10 cellular contexts compared by ENCODE assay signal in genomic region chr9:109331353-109331752, GRCh38. TPM values are rescaled to one million over a fixed set of nuclear protein-coding genes. Genes with fewer than 3 reads are reported as not detected.
DNase-seq lines count a peak whose midpoint lies in the region; ATAC-seq, FAIRE-seq and TF ChIP-seq lines count a peak whose summit lies in the region.
"Had no signal": no experiment of that assay in that cellular context is flagged by ENCODE, and none has a peak within 500 bp of the region (broad histone marks: within the 10 kb centered on the region; RNA-seq: fewer than 3 reads in every experiment).

No MANE protein-coding gene starts in this region.

- FAIRE-seq in HepG2 (lab: Jason Lieb, UNC) = no peak

- TF ChIP-seq CTCF in HepG2 (CRISPR knock-in tag; IDR thresholded peaks at IDR 0.05) (no peak), transverse colon (IDR thresholded peaks at IDR 0.05) (no peak), endodermal cell (conservative IDR thresholded peaks at IDR 0.05) (no peak)
- no peak for TF ChIP-seq CTCF in CD8-positive, alpha-beta T cell (IDR thresholded peaks at IDR 0.05)

- H3K27ac Mint-ChIP-seq in activated CD8-positive, alpha-beta T cell treated with anti-CD3 and anti-CD28 coated beads, Interleukin-2, amount 10 ng/mL, durations not matched to agents 7 days and 5 days = no peak overlapping the region
- no peak overlapping the region for H3K27ac Mint-ChIP-seq in endodermal cell
- H3K27ac Mint-ChIP-seq in CD8-positive, alpha-beta T cell = no peak overlapping the region
- H3K27ac Mint-ChIP-seq: activated naive CD8-positive, alpha-beta T cell treated with anti-CD3 and anti-CD28 coated beads, Interleukin-2, amount 10 ng/mL, durations not matched to agents 7 days and 5 days had no signal

- peaks cover 66% of the 10 kb centered on the region for H3K4me1 ChIP-seq in HepG2 (ENCODE audit: insufficient read depth, low read length)
- H3K4me1 ChIP-seq in transverse colon = peaks cover 0 to 26% (median 10%) of the 10 kb centered on the region in 4 donors
- no peaks in the 10 kb centered on the region for H3K4me1 ChIP-seq in endodermal cell (ENCODE audit: control insufficient read depth, insufficient read depth, low read length)
- H3K4me1 ChIP-seq in CD8-positive, alpha-beta T cell (ENCODE audit: insufficient read depth, low read length) = no peaks in the 10 kb centered on the region
- H3K4me1 ChIP-seq: neural progenitor cell had no signal

- no peak overlapping the region for H3K4me3 Mint-ChIP-seq in activated CD8-positive, alpha-beta T cell treated with anti-CD3 and anti-CD28 coated beads, Interleukin-2, amount 10 ng/mL, durations not matched to agents 7 days and 5 days
- H3K4me3 Mint-ChIP-seq in endodermal cell = no peak overlapping the region
- H3K4me3 Mint-ChIP-seq in CD8-positive, alpha-beta T cell = no peak overlapping the region
- H3K4me3 Mint-ChIP-seq: activated naive CD8-positive, alpha-beta T cell treated with anti-CD3 and anti-CD28 coated beads, Interleukin-2, amount 10 ng/mL, durations not matched to agents 7 days and 5 days had no signal

- CTCF ChIA-PET in HepG2 (lab: Yijun Ruan, JAX; ENCODE audit: low intra/inter-chr PET ratio, low total read pairs) = no interaction called here
- CTCF ChIA-PET in activated CD8-positive, alpha-beta T cell treated with anti-CD3 and anti-CD28 coated beads, Interleukin-2, amount 10 ng/mL, durations not matched to agents 7 days and 5 days (lab: Charles Lee) = interaction anchor here (0.7 kb wide), 1 partner anchor 364 kb away, joined by 3 read pairs; no protein-coding TSS in a partner anchor
- CTCF ChIA-PET in CD8-positive, alpha-beta T cell (lab: Charles Lee) = no interaction called here

- no peak for TF ChIP-seq RAD21 in HepG2 (CRISPR knock-in tag; IDR thresholded peaks at IDR 0.05)

- H3K27ac ChIP-seq in HepG2 (ENCODE audit: extremely low read length, insufficient read depth, low read length) = no peak overlapping the region
- H3K27ac ChIP-seq in transverse colon = peak overlapping the region in 3 of 4 donors; percentile 33 to 56 (median 38)
- H3K27ac ChIP-seq in endodermal cell (ENCODE audit: low read depth, low read length) = no peak overlapping the region
- H3K27ac ChIP-seq in CD8-positive, alpha-beta T cell (ENCODE audit: low read depth, low read length) = no peak overlapping the region
- H3K27ac ChIP-seq: neural progenitor cell had no signal

- H3K9ac ChIP-seq in HepG2 (ENCODE audit: insufficient read depth, low read depth, low read length) = no peak overlapping the region
- no peak overlapping the region for H3K9ac ChIP-seq in endodermal cell (ENCODE audit: extremely low read depth, low read length, poor library complexity, severe bottlenecking)
- H3K9ac ChIP-seq: neural progenitor cell had no signal

- H3K9me3 ChIP-seq in HepG2 (ENCODE audit: low read length) = no peaks in the 10 kb centered on the region
- H3K9me3 ChIP-seq in transverse colon = no peaks in the 10 kb centered on the region
- no peaks in the 10 kb centered on the region for H3K9me3 ChIP-seq in endodermal cell (ENCODE audit: control insufficient read depth, low read length)
- no peaks in the 10 kb centered on the region for H3K9me3 ChIP-seq in CD8-positive, alpha-beta T cell (ENCODE audit: low read length)

- H3K9me3 Mint-ChIP-seq in activated CD8-positive, alpha-beta T cell treated with anti-CD3 and anti-CD28 coated beads, Interleukin-2, amount 10 ng/mL, durations not matched to agents 7 days and 5 days (ENCODE audit: insufficient read depth) = no peaks in the 10 kb centered on the region
- no peaks in the 10 kb centered on the region for H3K9me3 Mint-ChIP-seq in endodermal cell
- no peaks in the 10 kb centered on the region for H3K9me3 Mint-ChIP-seq in CD8-positive, alpha-beta T cell
- H3K9me3 Mint-ChIP-seq: activated naive CD8-positive, alpha-beta T cell treated with anti-CD3 and anti-CD28 coated beads, Interleukin-2, amount 10 ng/mL, durations not matched to agents 7 days and 5 days; neural progenitor cell had no signal

- H3K36me3 ChIP-seq in HepG2 (replicated peaks in 1 of 2; ENCODE audit: control insufficient read depth in 1 of 2, insufficient read depth in 2 of 2, low read length in 2 of 2) (no peaks in the 10 kb centered on the region), transverse colon (no peaks in the 10 kb centered on the region), endodermal cell (ENCODE audit: control insufficient read depth, insufficient read depth, low read length) (no peaks in the 10 kb centered on the region)
- H3K36me3 ChIP-seq in CD8-positive, alpha-beta T cell (ENCODE audit: insufficient read depth, low read length) = no peaks in the 10 kb centered on the region
- H3K36me3 ChIP-seq: neural progenitor cell had no signal

- peak; percentile 67 for DNase-seq in NCI-H2196 (lab: John Stamatoyannopoulos, UW; ENCODE audit: unreplicated experiment)
- DNase-seq in epidermal melanocyte (ENCODE audit: insufficient read length, low spot score) = peak; percentile 35
- no peak for DNase-seq in HepG2 (ENCODE audit: low spot score)
- DNase-seq in transverse colon = peak; percentile 87
- DNase-seq in activated CD8-positive, alpha-beta T cell treated with anti-CD3 and anti-CD28 coated beads, Interleukin-2, amount 10 ng/mL, durations not matched to agents 7 days and 5 days = no peak
- DNase-seq in endodermal cell = no peak
- no peak for DNase-seq in CD8-positive, alpha-beta T cell
- DNase-seq: activated CD4-positive, alpha-beta T cell treated with anti-CD3 and anti-CD28 coated beads for 4 hours; activated naive CD8-positive, alpha-beta T cell treated with anti-CD3 and anti-CD28 coated beads, Interleukin-2, amount 10 ng/mL, durations not matched to agents 7 days and 5 days had no signal

- no peaks in the 10 kb centered on the region for H3K79me2 ChIP-seq in HepG2 (ENCODE audit: insufficient read depth, low read length)

- peaks cover 12% of the 10 kb centered on the region for H3K27me3 Mint-ChIP-seq in activated CD8-positive, alpha-beta T cell treated with anti-CD3 and anti-CD28 coated beads, Interleukin-2, amount 10 ng/mL, durations not matched to agents 7 days and 5 days (ENCODE audit: low read depth)
- peaks cover 4% of the 10 kb centered on the region for H3K27me3 Mint-ChIP-seq in endodermal cell (ENCODE audit: insufficient read depth)
- peaks cover 12% of the 10 kb centered on the region for H3K27me3 Mint-ChIP-seq in CD8-positive, alpha-beta T cell (ENCODE audit: low read depth)

- BruUV-seq in HepG2 (replicated peaks; lab: Mats Ljungman, UMichigan) = no TSS peak

- H2AFZ ChIP-seq in HepG2 (ENCODE audit: low read length) = no peak overlapping the region
- H2AFZ ChIP-seq: neural progenitor cell had no signal

- no peak for TF ChIP-seq EP300 in HepG2 (IDR thresholded peaks at IDR 0.05; ENCODE audit: low read depth in 2 of 2, low read length in 2 of 2)
- no peak for TF ChIP-seq EP300 in HepG2 (CRISPR knock-in tag; IDR thresholded peaks at IDR 0.05; ENCODE audit: borderline replicate concordance)
- no peak for TF ChIP-seq EP300 in transverse colon (IDR thresholded peaks at IDR 0.05; ENCODE audit: low read depth)

- H3K4me1 Mint-ChIP-seq in activated CD8-positive, alpha-beta T cell treated with anti-CD3 and anti-CD28 coated beads, Interleukin-2, amount 10 ng/mL, durations not matched to agents 7 days and 5 days (ENCODE audit: low read depth) = no peaks in the 10 kb centered on the region
- H3K4me1 Mint-ChIP-seq in endodermal cell = no peaks in the 10 kb centered on the region
- H3K4me1 Mint-ChIP-seq in CD8-positive, alpha-beta T cell (ENCODE audit: low read depth) = no peaks in the 10 kb centered on the region
- H3K4me1 Mint-ChIP-seq: activated naive CD8-positive, alpha-beta T cell treated with anti-CD3 and anti-CD28 coated beads, Interleukin-2, amount 10 ng/mL, durations not matched to agents 7 days and 5 days had no signal

- WGBS in HepG2 (ENCODE audit: low lambda C conversion rate) = 3% methylated on average over 3 of the region's 5 CpGs
- WGBS in transverse colon (ENCODE audit: low coverage in 1 of 2), 2 donors = 43 to 52% methylated on average over 1 to 5 of the region's 5 CpGs
- WGBS in endodermal cell (ENCODE audit: insufficient coverage in 1 of 2, insufficient read length in 1 of 2), 2 experiments = 84 to 90% methylated on average over 2 to 5 of the region's 5 CpGs

- POLR2A ChIA-PET in HepG2 (lab: Yijun Ruan, JAX) = interaction anchor here (1.4 kb wide), 1 partner anchor 14 kb away, joined by 3 read pairs; no protein-coding TSS in a partner anchor
- POLR2A ChIA-PET in activated CD8-positive, alpha-beta T cell treated with anti-CD3 and anti-CD28 coated beads, Interleukin-2, amount 10 ng/mL, durations not matched to agents 7 days and 5 days (lab: Charles Lee) = no interaction called here
- POLR2A ChIA-PET in CD8-positive, alpha-beta T cell (lab: Charles Lee) = no interaction called here

- TF ChIP-seq POLR2A in HepG2 (IDR thresholded peaks at IDR 0.05; ENCODE audit: insufficient read depth in 1 of 2, low read depth in 2 of 2, low read length in 2 of 2) (no peak), transverse colon (IDR thresholded peaks at IDR 0.05) (no peak)

- H3K4me2 ChIP-seq in HepG2 (ENCODE audit: low read depth, low read length) = no peak overlapping the region
- H3K4me2 ChIP-seq: neural progenitor cell had no signal

- in situ Hi-C loops in HepG2 (cut with HindIII; ENCODE audit: extremely low pct_ligation_motif_present, low pct_unique_long_range_greater_than_20kb) (no loop called here), transverse colon (cut with MboI; ENCODE audit: low pct_ligation_motif_present in 1 of 4, low pct_unique_long_range_greater_than_20kb in 1 of 4, low sequenced_read_pairs in 3 of 4) (no loop called here)

- H4K20me1 ChIP-seq in HepG2 (ENCODE audit: insufficient read depth, low read length) = no peaks in the 10 kb centered on the region

- no peak overlapping the region for H3K4me3 ChIP-seq in HepG2 (replicated peaks in 1 of 3; ENCODE audit: insufficient read depth in 1 of 3, low read depth in 2 of 3, low read length in 3 of 3)
- H3K4me3 ChIP-seq in transverse colon = no peak overlapping the region
- no peak overlapping the region for H3K4me3 ChIP-seq in endodermal cell (ENCODE audit: low read length)
- no peak overlapping the region for H3K4me3 ChIP-seq in CD8-positive, alpha-beta T cell (ENCODE audit: low read depth, low read length)
- H3K4me3 ChIP-seq: neural progenitor cell had no signal

- H3K27me3 ChIP-seq in HepG2 (ENCODE audit: control insufficient read depth in 1 of 2, insufficient read depth in 2 of 2, low read length in 2 of 2) (peaks cover 0 to 3% of the 10 kb centered on the region in 2 experiments; a peak in 1 of 5 replicates), transverse colon (no peaks in the 10 kb centered on the region), endodermal cell (ENCODE audit: control insufficient read depth, insufficient read depth, low read length, poor library complexity, severe bottlenecking) (no peaks in the 10 kb centered on the region)
- no peaks in the 10 kb centered on the region for H3K27me3 ChIP-seq in CD8-positive, alpha-beta T cell (ENCODE audit: insufficient read depth, low read length)
- H3K27me3 ChIP-seq: neural progenitor cell had no signal

- no peak for ATAC-seq in HepG2
- no peak for ATAC-seq in activated CD8-positive, alpha-beta T cell treated with anti-CD3 and anti-CD28 coated beads, Interleukin-2, amount 10 ng/mL, durations not matched to agents 7 days and 5 days
- ATAC-seq in CD8-positive, alpha-beta T cell = no peak

- intact Hi-C loops in HepG2 (cut with micrococcal nuclease; ENCODE audit: unreplicated experiment) (no loop called here), transverse colon (cut with DNase I; ENCODE audit: low total_unique reads) (no loop called here)
- intact Hi-C loops in CD8-positive, alpha-beta T cell (cut with DNase I, micrococcal nuclease) = no loop called here

- H3K36me3 Mint-ChIP-seq in activated CD8-positive, alpha-beta T cell treated with anti-CD3 and anti-CD28 coated beads, Interleukin-2, amount 10 ng/mL, durations not matched to agents 7 days and 5 days (ENCODE audit: low read depth) = no peaks in the 10 kb centered on the region
- H3K36me3 Mint-ChIP-seq in endodermal cell (ENCODE audit: low read depth) = no peaks in the 10 kb centered on the region
- no peaks in the 10 kb centered on the region for H3K36me3 Mint-ChIP-seq in CD8-positive, alpha-beta T cell
- H3K36me3 Mint-ChIP-seq: activated naive CD8-positive, alpha-beta T cell treated with anti-CD3 and anti-CD28 coated beads, Interleukin-2, amount 10 ng/mL, durations not matched to agents 7 days and 5 days; neural progenitor cell had no signal

RNA-seq across cellular contexts. Expression of gene EPB41L4B, which starts 10.5 kb away (rescaled TPM):
- total RNA-seq in HepG2 (2016; rRNA removed; fragmentation: Illumina TruSeq; extraction: Trizol) = 22.1 and 25.7 TPM in 2 replicates
- total RNA-seq in HepG2 (2016; cell fraction: cytosol; rRNA removed; fragmentation: Illumina TruSeq; extraction: Trizol; ENCODE audit: low read depth) = 6.6 and 7.8 TPM in 2 replicates
- total RNA-seq in HepG2 (2016; cell fraction: insoluble cytoplasmic fraction; rRNA removed; fragmentation: Illumina TruSeq; extraction: Trizol) = 22.0 TPM in 2 replicates
- total RNA-seq in HepG2 (2016; cell fraction: membrane; rRNA removed; fragmentation: Illumina TruSeq; extraction: Trizol) = 24.1 and 27.0 TPM in 2 replicates
- 16.1 and 18.9 TPM in 2 replicates for total RNA-seq in HepG2 (2016; cell fraction: nucleus; rRNA removed; fragmentation: Illumina TruSeq; extraction: Trizol)
- polyA plus RNA-seq in HepG2 (2011; rRNA removed) = 15.1 and 17.6 TPM in 2 replicates
- 8.9 and 12.7 TPM in 2 replicates for polyA plus RNA-seq in HepG2 (2011; cell fraction: cytosol; rRNA removed)
- polyA plus RNA-seq in HepG2 (2011; cell fraction: nucleus; rRNA removed) = 8.2 and 9.7 TPM in 2 replicates
- 15.0 and 16.1 TPM in 2 replicates for polyA plus RNA-seq in HepG2 (2012)
- polyA plus RNA-seq in HepG2 (2016; cell fraction: cytosol; fragmentation: Illumina TruSeq; extraction: Trizol; ENCODE audit: low read depth) = 7.5 and 8.4 TPM in 2 replicates
- polyA plus RNA-seq in HepG2 (2016; cell fraction: insoluble cytoplasmic fraction; fragmentation: Illumina TruSeq; extraction: Trizol; ENCODE audit: low read depth) = 26.8 and 28.4 TPM in 2 replicates
- 20.6 and 23.6 TPM in 2 replicates for polyA plus RNA-seq in HepG2 (2016; cell fraction: membrane; fragmentation: Illumina TruSeq; extraction: Trizol; ENCODE audit: low read depth)
- polyA plus RNA-seq in HepG2 (2016; cell fraction: nucleus; fragmentation: Illumina TruSeq; extraction: Trizol; ENCODE audit: insufficient read depth, low read depth) = 23.9 and 24.1 TPM in 2 replicates
- 8.0 and 15.3 TPM in 2 replicates for polyA minus RNA-seq in HepG2 (2011; rRNA and poly(A)+ RNA removed; ENCODE audit: low replicate concordance)
- 10.9 and 14.4 TPM in 2 replicates for polyA minus RNA-seq in HepG2 (2011; cell fraction: cytosol; rRNA and poly(A)+ RNA removed)
- 20.1 and 23.4 TPM in 2 replicates for polyA minus RNA-seq in HepG2 (2011; cell fraction: nucleus; rRNA and poly(A)+ RNA removed)
- total RNA-seq in transverse colon = 100 to 1,000 TPM in 3 of 4 donors, 10 to 100 TPM in 1; 76.8 to 159 (median 110) TPM
- not detected for total RNA-seq in activated CD8-positive, alpha-beta T cell treated with anti-CD3 and anti-CD28 coated beads, Interleukin-2, amount 10 ng/mL, durations not matched to agents 7 days and 5 days
- 1 to 10 TPM; 6.4 to 6.6 TPM for total RNA-seq in endodermal cell
- polyA plus RNA-seq in endodermal cell (2013, experiment 1 of 2) = 1.7 TPM
- polyA plus RNA-seq in endodermal cell (2013, experiment 2 of 2) = 1.3 TPM
- total RNA-seq in CD8-positive, alpha-beta T cell = not detected
- total RNA-seq: activated naive CD8-positive, alpha-beta T cell treated with anti-CD3 and anti-CD28 coated beads, Interleukin-2, amount 10 ng/mL, durations not matched to agents 7 days and 5 days had no signal

Comparison
In these comparisons a context has a peak if more than half of its experiments do, and no peak if none do; other contexts are left out.
1. DNase-seq: peak in NCI-H2196 (single experiment), epidermal melanocyte (single experiment) and transverse colon (single experiment); none in HepG2 (single experiment), activated CD8-positive, alpha-beta T cell treated with anti-CD3 and anti-CD28 coated beads, Interleukin-2, amount 10 ng/mL, durations not matched to agents 7 days and 5 days (single experiment), endodermal cell (single experiment) and CD8-positive, alpha-beta T cell (0 of 7).
2. H3K27ac ChIP-seq: peak in transverse colon (3 of 4); none in HepG2 (single experiment), endodermal cell (single experiment) and CD8-positive, alpha-beta T cell (single experiment).
3. RNA of gene EPB41L4B, which starts 10.5 kb away (total RNA-seq): 76.8 to 159 TPM in transverse colon, 6.6 to 27.0 TPM in HepG2 and 6.4 to 6.6 TPM in endodermal cell; not detected in activated CD8-positive, alpha-beta T cell treated with anti-CD3 and anti-CD28 coated beads, Interleukin-2, amount 10 ng/mL, durations not matched to agents 7 days and 5 days and not detected in CD8-positive, alpha-beta T cell; every median in the first group is over 4 times any median in the second.